In the genomic region with DNA sequence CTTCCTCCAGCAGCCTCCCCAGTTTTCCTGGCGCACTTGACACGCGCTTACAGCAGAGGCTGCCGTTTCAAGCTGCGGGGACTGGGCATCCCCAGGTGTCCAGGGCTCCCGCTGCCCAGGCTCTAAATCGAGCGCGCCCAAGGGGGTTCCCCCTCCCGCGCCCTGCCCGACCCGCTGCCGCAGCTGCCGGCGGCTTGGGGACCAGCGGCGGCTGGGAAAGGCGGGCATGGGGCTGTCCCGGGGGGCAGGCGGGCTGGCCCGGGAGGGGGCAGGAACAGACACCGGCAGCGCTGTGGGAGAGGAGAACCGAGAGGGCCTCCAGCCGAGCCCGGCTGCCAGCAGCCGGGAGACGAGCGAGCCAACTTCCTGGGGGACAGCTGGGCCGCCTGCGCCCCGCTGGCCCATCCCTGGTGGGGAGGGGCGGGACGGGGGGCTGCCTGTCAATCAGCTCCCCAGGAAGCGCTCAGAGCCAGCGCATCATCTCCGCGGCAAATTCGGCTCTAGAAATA, we compare ENCODE assay signal across 9 cellular contexts. TPM values are rescaled to one million over a fixed set of nuclear protein-coding genes. Genes with fewer than 3 reads are reported as not detected.
A peak's percentile ranks its signal among the peaks of the same experiment; 100 is the strongest.
DNase-seq lines count a peak whose midpoint lies in the region; TF ChIP-seq lines count a peak whose summit lies in the region.
"Had no signal": no experiment of that assay in that cellular context is flagged by ENCODE, and none has a peak within 500 bp of the region (broad histone marks: within the 10 kb centered on the region; RNA-seq: fewer than 3 reads in every experiment).

No MANE protein-coding gene starts in this region.

- no peaks in the 10 kb centered on the region for H3K9me3 Mint-ChIP-seq in glutamatergic neuron (ENCODE audit: unreplicated experiment)

- peak overlapping the region; percentile 77 for H3K4me3 Mint-ChIP-seq in glutamatergic neuron (ENCODE audit: unreplicated experiment)

- peak overlapping the region in 3 of 4 donors; percentile 14 to 45 (median 43) for H3K4me3 ChIP-seq in sigmoid colon

- H3K27me3 ChIP-seq in sigmoid colon: peaks cover 11 to 69% (median 40%) of the 10 kb centered on the region in 3 donors

- H3K27ac ChIP-seq in sigmoid colon: no peak overlapping the region

- H3K4me1 Mint-ChIP-seq in glutamatergic neuron (ENCODE audit: low read depth, unreplicated experiment): no peaks in the 10 kb centered on the region

- H3K27me3 Mint-ChIP-seq in glutamatergic neuron (ENCODE audit: unreplicated experiment): peaks cover 11% of the 10 kb centered on the region

- intact Hi-C loops in sigmoid colon (cut with DNase I): no loop called here

- H3K36me3 Mint-ChIP-seq in glutamatergic neuron (ENCODE audit: unreplicated experiment): no peaks in the 10 kb centered on the region

- no peak for TF ChIP-seq CTCF in glutamatergic neuron (IDR thresholded peaks at IDR 0.05; ENCODE audit: partially characterized antibody, unreplicated experiment)
- no peak for TF ChIP-seq CTCF in sigmoid colon (IDR thresholded peaks at IDR 0.05)

- TF ChIP-seq EP300 in sigmoid colon (IDR thresholded peaks at IDR 0.05): no peak

- H3K36me3 ChIP-seq in sigmoid colon: no peaks in the 10 kb centered on the region

- DNase-seq in NCI-H1417 (lab: John Stamatoyannopoulos, UW) (peak in 2 of 3 experiments; percentile 77 to 80), NCI-H1417 treated with DMSO at 0.1 percent for 48 hours (lab: John Stamatoyannopoulos, UW) (no peak), NCI-H446 treated with DMSO at 0.1 percent for 48 hours (lab: John Stamatoyannopoulos, UW) (peak; percentile 14), glutamatergic neuron (peak; percentile 56), sigmoid colon (no peak), middle frontal gyrus (ENCODE audit: extremely low spot score, low spot score) (no peak), RPMI8226 (no peak)
- DNase-seq in effector CD8-positive, alpha-beta T cell (lab: John Stamatoyannopoulos, UW): no peak
- DNase-seq: activated gamma-delta T cell had no signal

- peaks cover 0 to 12% (median 10%) of the 10 kb centered on the region in 4 donors for H3K4me1 ChIP-seq in sigmoid colon

- H3K9me3 ChIP-seq in sigmoid colon: no peaks in the 10 kb centered on the region

- TF ChIP-seq POLR2A in sigmoid colon (IDR thresholded peaks at IDR 0.05): no peak

- 3% methylated on average over 40 of the region's 40 CpGs for WGBS in sigmoid colon, 2 donors

- H3K27ac Mint-ChIP-seq in glutamatergic neuron (ENCODE audit: unreplicated experiment): no peak overlapping the region

RNA-seq across cellular contexts. Expression of gene GRID2IP, which starts 14.9 kb away (rescaled TPM):
- 0.66 TPM for total RNA-seq in glutamatergic neuron (ENCODE audit: unreplicated experiment)
- not detected for total RNA-seq in sigmoid colon
- under 1 TPM in 2 of 3 donors, not detected in 1; 0.23 to 0.39 TPM for polyA plus RNA-seq in sigmoid colon

RNA-seq across cellular contexts. Expression of gene ZDHHC4, which starts 40.9 kb away (rescaled TPM):
- 60.5 TPM for total RNA-seq in glutamatergic neuron (ENCODE audit: unreplicated experiment)
- 10 to 100 TPM; 51.0 to 73.6 (median 61.8) TPM for total RNA-seq in sigmoid colon
- 10 to 100 TPM; 32.4 to 38.8 (median 33.6) TPM for polyA plus RNA-seq in sigmoid colon

RNA-seq across cellular contexts. Expression of gene KDELR2, which starts 52.4 kb away (rescaled TPM):
- total RNA-seq in glutamatergic neuron (ENCODE audit: unreplicated experiment): 56.1 TPM
- total RNA-seq in sigmoid colon: 10 to 100 TPM; 42.4 to 72.0 (median 60.5) TPM
- polyA plus RNA-seq in sigmoid colon: 100 to 1,000 TPM in 1 of 3 donors, 10 to 100 TPM in 2; 59.9 to 136 (median 80.5) TPM

RNA-seq across cellular contexts. Expression of gene INTS15, which starts 53.5 kb away (rescaled TPM):
- total RNA-seq in glutamatergic neuron (ENCODE audit: unreplicated experiment): 36.9 TPM
- total RNA-seq in sigmoid colon: 10 to 100 TPM; 16.3 to 30.2 (median 23.1) TPM
- 10 to 100 TPM; 10.4 to 18.1 (median 13.2) TPM for polyA plus RNA-seq in sigmoid colon

Comparison
In these comparisons a context has a peak if more than half of its experiments do, and no peak if none do; other contexts are left out.
1. DNase-seq: peak in NCI-H1417 (2 of 3), NCI-H446 treated with DMSO at 0.1 percent for 48 hours (single experiment) and glutamatergic neuron (single experiment); none in NCI-H1417 treated with DMSO at 0.1 percent for 48 hours (single experiment), sigmoid colon (single experiment), effector CD8-positive, alpha-beta T cell (single experiment), middle frontal gyrus (single experiment) and RPMI8226 (single experiment).